In the genomic region with DNA sequence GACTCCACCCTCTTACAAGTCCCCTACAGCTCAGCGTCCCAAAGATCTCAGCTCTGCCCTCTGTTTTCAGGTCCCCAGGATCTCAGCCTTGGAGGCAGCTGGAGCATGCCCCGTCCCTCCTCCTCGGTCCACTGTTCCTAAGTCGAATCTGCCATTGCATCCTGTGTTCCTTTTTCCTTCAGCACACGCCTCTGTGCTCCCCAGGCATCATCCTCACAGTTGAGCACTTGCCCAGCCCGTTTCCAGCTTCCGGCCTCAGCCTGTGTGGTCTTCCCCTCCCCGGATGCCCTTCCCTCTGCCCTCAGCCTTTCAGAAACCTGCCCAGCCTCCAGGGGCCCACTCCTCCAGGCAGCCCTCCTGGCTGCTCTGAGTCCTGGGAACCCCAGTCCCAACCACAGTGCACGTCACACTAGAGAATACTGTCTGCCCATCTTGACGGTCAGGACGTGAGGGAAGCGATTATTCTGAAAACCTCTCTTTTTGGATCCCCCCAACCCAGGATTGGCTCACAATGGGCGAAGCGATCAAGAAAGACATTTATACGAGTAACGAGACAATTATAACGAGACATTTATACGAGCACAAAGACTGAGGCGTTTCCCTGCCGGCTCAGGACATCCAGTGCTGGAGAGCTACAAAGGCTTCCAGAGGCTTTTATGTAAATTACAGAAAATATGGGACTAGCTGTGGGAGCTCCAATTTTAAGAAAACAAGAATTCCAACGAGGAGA, we compare ENCODE assay signal across 1 cellular context.
TF ChIP-seq lines count a peak whose summit lies in the region.

No MANE protein-coding gene starts in this region.

TF ChIP-seq in H1, 55 proteins besides CTCF, POLR2A, EP300 and RAD21:
- no peak for TF ChIP-seq CEBPB (IDR thresholded peaks at IDR 0.05; ENCODE audit: low read depth, low read length)
- TF ChIP-seq JUND (IDR thresholded peaks at IDR 0.05; ENCODE audit: low read length) = no peak
